Comparison of ENCODE assay signal across 1 cellular context in the genomic region with DNA sequence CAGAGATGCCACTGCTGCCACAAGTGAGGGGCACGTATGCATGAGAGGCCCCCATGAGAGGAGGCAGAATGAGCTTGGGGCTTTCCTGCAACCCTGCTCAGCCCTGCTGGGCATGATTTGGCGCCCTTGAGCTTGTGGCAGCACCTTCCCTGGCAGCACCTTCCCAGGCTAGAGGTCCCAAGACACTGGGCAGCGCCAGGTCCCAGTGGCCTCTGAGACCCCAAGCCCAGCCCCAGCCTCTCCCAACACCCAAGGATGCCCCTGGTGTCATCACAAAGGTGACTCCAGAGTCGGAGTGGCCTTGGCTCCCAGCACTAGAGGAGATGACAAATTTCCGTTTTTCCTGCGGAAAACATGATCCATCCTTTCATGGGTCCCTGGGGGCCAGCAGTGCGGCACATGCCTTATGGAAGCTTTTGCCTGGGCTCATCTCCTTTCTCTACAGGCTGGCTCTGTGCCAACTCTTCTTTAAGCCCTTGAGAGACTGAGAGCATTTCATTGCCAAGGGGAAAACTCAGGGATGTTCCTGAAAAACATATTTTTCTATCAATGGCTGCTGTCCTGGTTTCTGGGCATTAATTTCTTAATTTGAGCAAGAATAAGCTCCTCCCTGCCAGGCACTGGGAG.
TF ChIP-seq lines count a peak whose summit lies in the region.

No MANE protein-coding gene starts in this region.

TF ChIP-seq in WTC11, 78 proteins besides CTCF, POLR2A, EP300 and RAD21 (continued from another document):
- TF ChIP-seq, protein P1, sequence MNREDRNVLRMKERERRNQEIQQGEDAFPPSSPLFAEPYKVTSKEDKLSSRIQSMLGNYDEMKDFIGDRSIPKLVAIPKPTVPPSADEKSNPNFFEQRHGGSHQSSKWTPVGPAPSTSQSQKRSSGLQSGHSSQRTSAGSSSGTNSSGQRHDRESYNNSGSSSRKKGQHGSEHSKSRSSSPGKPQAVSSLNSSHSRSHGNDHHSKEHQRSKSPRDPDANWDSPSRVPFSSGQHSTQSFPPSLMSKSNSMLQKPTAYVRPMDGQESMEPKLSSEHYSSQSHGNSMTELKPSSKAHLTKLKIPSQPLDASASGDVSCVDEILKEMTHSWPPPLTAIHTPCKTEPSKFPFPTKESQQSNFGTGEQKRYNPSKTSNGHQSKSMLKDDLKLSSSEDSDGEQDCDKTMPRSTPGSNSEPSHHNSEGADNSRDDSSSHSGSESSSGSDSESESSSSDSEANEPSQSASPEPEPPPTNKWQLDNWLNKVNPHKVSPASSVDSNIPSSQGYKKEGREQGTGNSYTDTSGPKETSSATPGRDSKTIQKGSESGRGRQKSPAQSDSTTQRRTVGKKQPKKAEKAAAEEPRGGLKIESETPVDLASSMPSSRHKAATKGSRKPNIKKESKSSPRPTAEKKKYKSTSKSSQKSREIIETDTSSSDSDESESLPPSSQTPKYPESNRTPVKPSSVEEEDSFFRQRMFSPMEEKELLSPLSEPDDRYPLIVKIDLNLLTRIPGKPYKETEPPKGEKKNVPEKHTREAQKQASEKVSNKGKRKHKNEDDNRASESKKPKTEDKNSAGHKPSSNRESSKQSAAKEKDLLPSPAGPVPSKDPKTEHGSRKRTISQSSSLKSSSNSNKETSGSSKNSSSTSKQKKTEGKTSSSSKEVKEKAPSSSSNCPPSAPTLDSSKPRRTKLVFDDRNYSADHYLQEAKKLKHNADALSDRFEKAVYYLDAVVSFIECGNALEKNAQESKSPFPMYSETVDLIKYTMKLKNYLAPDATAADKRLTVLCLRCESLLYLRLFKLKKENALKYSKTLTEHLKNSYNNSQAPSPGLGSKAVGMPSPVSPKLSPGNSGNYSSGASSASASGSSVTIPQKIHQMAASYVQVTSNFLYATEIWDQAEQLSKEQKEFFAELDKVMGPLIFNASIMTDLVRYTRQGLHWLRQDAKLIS (CRISPR knock-in tag; IDR thresholded peaks at IDR 0.05; ENCODE audit: borderline replicate concordance) = no peak
- no peak for TF ChIP-seq ZNF138 (CRISPR knock-in tag; conservative IDR thresholded peaks at IDR 0.05)
- TF ChIP-seq ESRRA (CRISPR knock-in tag; IDR thresholded peaks at IDR 0.05; ENCODE audit: borderline replicate concordance) = no peak
- no peak for TF ChIP-seq ZNF263 (CRISPR knock-in tag; IDR thresholded peaks at IDR 0.05; ENCODE audit: low read depth)
- no peak for TF ChIP-seq EMX1 (CRISPR knock-in tag; IDR thresholded peaks at IDR 0.05)
- TF ChIP-seq JUN (CRISPR knock-in tag; IDR thresholded peaks at IDR 0.05) = no peak
- TF ChIP-seq NR1H2 (CRISPR knock-in tag; IDR thresholded peaks at IDR 0.05) = no peak
- TF ChIP-seq, protein P2, sequence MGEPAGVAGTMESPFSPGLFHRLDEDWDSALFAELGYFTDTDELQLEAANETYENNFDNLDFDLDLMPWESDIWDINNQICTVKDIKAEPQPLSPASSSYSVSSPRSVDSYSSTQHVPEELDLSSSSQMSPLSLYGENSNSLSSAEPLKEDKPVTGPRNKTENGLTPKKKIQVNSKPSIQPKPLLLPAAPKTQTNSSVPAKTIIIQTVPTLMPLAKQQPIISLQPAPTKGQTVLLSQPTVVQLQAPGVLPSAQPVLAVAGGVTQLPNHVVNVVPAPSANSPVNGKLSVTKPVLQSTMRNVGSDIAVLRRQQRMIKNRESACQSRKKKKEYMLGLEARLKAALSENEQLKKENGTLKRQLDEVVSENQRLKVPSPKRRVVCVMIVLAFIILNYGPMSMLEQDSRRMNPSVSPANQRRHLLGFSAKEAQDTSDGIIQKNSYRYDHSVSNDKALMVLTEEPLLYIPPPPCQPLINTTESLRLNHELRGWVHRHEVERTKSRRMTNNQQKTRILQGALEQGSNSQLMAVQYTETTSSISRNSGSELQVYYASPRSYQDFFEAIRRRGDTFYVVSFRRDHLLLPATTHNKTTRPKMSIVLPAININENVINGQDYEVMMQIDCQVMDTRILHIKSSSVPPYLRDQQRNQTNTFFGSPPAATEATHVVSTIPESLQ (CRISPR knock-in tag; IDR thresholded peaks at IDR 0.05) = no peak
- TF ChIP-seq RELA (CRISPR knock-in tag; IDR thresholded peaks at IDR 0.05; ENCODE audit: borderline replicate concordance) = no peak
- TF ChIP-seq, protein P3, sequence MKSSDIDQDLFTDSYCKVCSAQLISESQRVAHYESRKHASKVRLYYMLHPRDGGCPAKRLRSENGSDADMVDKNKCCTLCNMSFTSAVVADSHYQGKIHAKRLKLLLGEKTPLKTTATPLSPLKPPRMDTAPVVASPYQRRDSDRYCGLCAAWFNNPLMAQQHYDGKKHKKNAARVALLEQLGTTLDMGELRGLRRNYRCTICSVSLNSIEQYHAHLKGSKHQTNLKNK (CRISPR knock-in tag; IDR thresholded peaks at IDR 0.05) = no peak
- TF ChIP-seq GTF2I (CRISPR knock-in tag; conservative IDR thresholded peaks at IDR 0.05) = no peak
- no peak for TF ChIP-seq ZNF232 (CRISPR knock-in tag; IDR thresholded peaks at IDR 0.05)
- TF ChIP-seq, protein P4, sequence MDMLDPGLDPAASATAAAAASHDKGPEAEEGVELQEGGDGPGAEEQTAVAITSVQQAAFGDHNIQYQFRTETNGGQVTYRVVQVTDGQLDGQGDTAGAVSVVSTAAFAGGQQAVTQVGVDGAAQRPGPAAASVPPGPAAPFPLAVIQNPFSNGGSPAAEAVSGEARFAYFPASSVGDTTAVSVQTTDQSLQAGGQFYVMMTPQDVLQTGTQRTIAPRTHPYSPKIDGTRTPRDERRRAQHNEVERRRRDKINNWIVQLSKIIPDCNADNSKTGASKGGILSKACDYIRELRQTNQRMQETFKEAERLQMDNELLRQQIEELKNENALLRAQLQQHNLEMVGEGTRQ (CRISPR knock-in tag; IDR thresholded peaks at IDR 0.05) = no peak
- no peak for TF ChIP-seq NFE2L1 (CRISPR knock-in tag; IDR thresholded peaks at IDR 0.05)
